11 cellular contexts compared by ENCODE assay signal in genomic region chr20:496126-496696, GRCh38. TPM values are rescaled to one million over a fixed set of nuclear protein-coding genes. Genes with fewer than 3 reads are reported as not detected.
DNase-seq lines count a peak whose midpoint lies in the region; ATAC-seq and TF ChIP-seq lines count a peak whose summit lies in the region.
"Had no signal": no experiment of that assay in that cellular context is flagged by ENCODE, and none has a peak within 500 bp of the region (broad histone marks: within the 10 kb centered on the region; RNA-seq: fewer than 3 reads in every experiment).

No MANE protein-coding gene starts in this region.

- peak; percentile 18 for DNase-seq in HCEC 1CT
- peak; percentile 85 for DNase-seq in dedifferentiated amniotic fluid mesenchymal stem cell (ENCODE audit: extremely low spot score)
- no peak for DNase-seq in left lung
- peak; percentile 62 for DNase-seq in stromal cell of bone marrow (ENCODE audit: low read depth)
- DNase-seq in glomerular visceral epithelial cell (ENCODE audit: extremely low spot score) = no peak
- DNase-seq in stimulated activated CD4-positive, alpha-beta T cell treated with anti-CD3 and anti-CD28 coated beads, Interleukin-15, amount 100 ng/mL, for 24 hours = no peak
- DNase-seq: NCI-H2081, testis had no signal

- peaks cover 0 to 8% of the 10 kb centered on the region in 2 donors for H3K4me1 ChIP-seq in left lung
- H3K4me1 ChIP-seq: testis had no signal

- no peak overlapping the region for H3K27ac ChIP-seq in left lung
- H3K27ac ChIP-seq: KMS-11, testis had no signal

- no peaks in the 10 kb centered on the region for H3K27me3 ChIP-seq in left lung
- H3K27me3 ChIP-seq: testis had no signal

- H3K36me3 ChIP-seq in left lung = peaks cover 0 to 93% of the 10 kb centered on the region in 2 donors

- TF ChIP-seq CTCF in left lung (IDR thresholded peaks at IDR 0.05) = no peak

- intact Hi-C loops in left lung (cut with DNase I) = no loop called here

- H3K4me3 ChIP-seq in left lung = no peak overlapping the region
- H3K4me3 ChIP-seq: testis had no signal

- H3K9me3 ChIP-seq in left lung = no peaks in the 10 kb centered on the region
- H3K9me3 ChIP-seq: testis had no signal

- peak; percentile 47 for ATAC-seq in left lung
- no peak for ATAC-seq in HG03097 (IDR thresholded peaks at IDR 0.05; ENCODE audit: low FRiP score, unreplicated experiment)
- no peak for ATAC-seq in HG02642 (IDR thresholded peaks at IDR 0.05; ENCODE audit: poor library complexity, unreplicated experiment)

RNA-seq across cellular contexts. Expression of gene TBC1D20, which starts 33.9 kb away (rescaled TPM):
- total RNA-seq in left lung = 10 to 100 TPM; 37.5 to 37.7 TPM

RNA-seq across cellular contexts. Expression of gene CSNK2A1, which starts 47.4 kb away (rescaled TPM):
- 10 to 100 TPM; 78.5 to 94.4 TPM for total RNA-seq in left lung

Comparison
In these comparisons a context has a peak if more than half of its experiments do, and no peak if none do; other contexts are left out.
1. DNase-seq: peak in HCEC 1CT (single experiment), dedifferentiated amniotic fluid mesenchymal stem cell (single experiment) and stromal cell of bone marrow (single experiment); none in left lung (0 of 2), glomerular visceral epithelial cell (single experiment) and stimulated activated CD4-positive, alpha-beta T cell treated with anti-CD3 and anti-CD28 coated beads, Interleukin-15, amount 100 ng/mL, for 24 hours (single experiment).